Comparison of ENCODE assay signal across 8 cellular contexts in the genomic region with DNA sequence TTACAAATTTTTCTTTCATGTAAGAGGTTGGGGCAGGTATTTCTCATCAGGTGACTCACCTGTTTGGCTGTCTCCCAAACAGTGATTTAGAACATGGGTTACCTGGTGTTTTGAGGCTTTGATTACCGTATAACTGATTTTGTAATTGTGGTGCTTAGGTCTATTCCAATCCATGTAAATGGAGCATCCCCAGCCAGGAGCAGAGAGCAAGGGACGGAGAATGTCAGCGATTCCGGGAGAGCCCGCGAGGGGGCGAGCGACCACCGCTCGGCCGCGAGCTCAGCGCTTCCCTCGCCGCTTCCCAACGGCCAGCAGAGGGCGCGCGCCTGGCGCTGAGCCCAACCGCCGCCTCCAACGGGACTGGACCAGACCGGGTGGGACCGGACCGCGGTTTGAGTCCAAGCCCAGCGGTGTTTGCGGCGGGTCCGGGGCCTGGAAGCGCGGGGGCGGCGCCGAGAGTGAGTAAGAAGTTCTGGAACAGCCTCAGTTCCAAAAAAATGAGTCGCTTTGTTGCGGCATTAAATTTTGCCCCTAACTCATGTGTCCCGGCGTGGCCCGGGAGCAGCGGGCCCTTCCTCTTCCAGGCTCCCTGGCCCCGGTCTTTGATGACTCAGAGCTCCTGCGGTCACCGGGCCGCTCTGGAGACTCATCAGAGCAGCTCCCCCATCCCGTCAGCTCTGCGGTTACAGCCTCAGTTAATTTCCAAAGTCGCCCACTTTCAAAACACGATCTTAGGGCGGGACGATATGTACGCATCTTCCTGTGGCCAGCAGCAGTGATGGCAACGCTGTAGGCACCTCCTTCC. TPM values are rescaled to one million over a fixed set of nuclear protein-coding genes. Genes with fewer than 3 reads are reported as not detected.
DNase-seq lines count a peak whose midpoint lies in the region; ATAC-seq and TF ChIP-seq lines count a peak whose summit lies in the region.
"Not testable (repeated sequence)": the region's sequence is repeated elsewhere in the genome, so short reads cannot be mapped to it uniquely, and the experiment has no call there.

No MANE protein-coding gene starts in this region.

- H4K20me1 ChIP-seq in neural cell (ENCODE audit: insufficient read depth): not testable (repeated sequence)

- TF ChIP-seq POLR2A in gastroesophageal sphincter (IDR thresholded peaks at IDR 0.05); vagina (IDR thresholded peaks at IDR 0.05): not testable (repeated sequence)

- not testable (repeated sequence) for H2AFZ ChIP-seq in neural cell (ENCODE audit: low read depth, low read length)

- WGBS in gastroesophageal sphincter (ENCODE audit: low coverage in 1 of 2), 2 donors: 0% methylated on average over 1 of the region's 54 CpGs; no CpG with 5 or more reads in 1 of the 2 donors

- peak; percentile 52 for TF ChIP-seq RAD21 in neural cell (conservative IDR thresholded peaks at IDR 0.05)

- H3K4me2 ChIP-seq in neural cell (ENCODE audit: low read length): not testable (repeated sequence)

- not testable (repeated sequence) for H3F3A ChIP-seq in neural cell (ENCODE audit: insufficient read depth, low read length, poor library complexity, severe bottlenecking)

- not testable (repeated sequence) for H3K9ac ChIP-seq in neural cell (ENCODE audit: low read length)

- TF ChIP-seq EP300 in gastroesophageal sphincter (IDR thresholded peaks at IDR 0.05); neural cell (conservative IDR thresholded peaks at IDR 0.05; ENCODE audit: poor library complexity, severe bottlenecking): not testable (repeated sequence)

- ATAC-seq in GM18511 (IDR thresholded peaks at IDR 0.05; ENCODE audit: unreplicated experiment) (peak; percentile 66), HG03558 (IDR thresholded peaks at IDR 0.05; ENCODE audit: extremely low read depth, unreplicated experiment) (peak; percentile 61), gastroesophageal sphincter (peak; percentile 80)

- H3K9me3 ChIP-seq in gastroesophageal sphincter; neural cell (ENCODE audit: low read length); vagina: not testable (repeated sequence)

- not testable (repeated sequence) for H3K4me1 ChIP-seq in gastroesophageal sphincter, vagina

- in situ Hi-C loops in astrocyte of the spinal cord (cut with HindIII; ENCODE audit: low sequenced_read_pairs): not testable (repeated sequence)

- H3K79me2 ChIP-seq in neural cell (replicated peaks; ENCODE audit: insufficient read depth, low read length): not testable (repeated sequence)

- not testable (repeated sequence) for H3K27ac ChIP-seq in gastroesophageal sphincter; neural cell (ENCODE audit: low read length); vagina

- intact Hi-C loops in vagina (cut with DNase I): not testable (repeated sequence)

- H3K36me3 ChIP-seq in H7 (replicated peaks; ENCODE audit: control insufficient read depth, insufficient read depth, low read length); gastroesophageal sphincter; neural cell (ENCODE audit: insufficient read depth, low read length); vagina: not testable (repeated sequence)

- H3K27me3 ChIP-seq in H7 (ENCODE audit: control insufficient read depth, insufficient read depth, low read length); gastroesophageal sphincter; neural cell (ENCODE audit: insufficient read depth, low read depth, low read length); vagina: not testable (repeated sequence)

- peak; percentile 58 for DNase-seq in H7
- peak; percentile 54 for DNase-seq in RKO (ENCODE audit: low spot score)
- DNase-seq in astrocyte of the spinal cord (ENCODE audit: low read depth, low spot score): peak; percentile 3
- DNase-seq in vagina (ENCODE audit: extremely low spot score in 2 of 2): not testable (repeated sequence)

- H3K4me3 ChIP-seq in H7 (ENCODE audit: insufficient read depth, low read depth, low read length); astrocyte of the spinal cord (ENCODE audit: low read depth, low read length); gastroesophageal sphincter; neural cell (ENCODE audit: low read length); vagina: not testable (repeated sequence)

- not testable (repeated sequence) for H3K9me2 ChIP-seq in neural cell (ENCODE audit: insufficient read depth, low read length)

- TF ChIP-seq CTCF in astrocyte of the spinal cord (IDR thresholded peaks at IDR 0.05; ENCODE audit: low read depth, low read length): not testable (repeated sequence)
- TF ChIP-seq CTCF in gastroesophageal sphincter (IDR thresholded peaks at IDR 0.05) (peak in 3 of 4 experiments; percentile 37 to 62 (median 46)), neural cell (IDR thresholded peaks at IDR 0.05; ENCODE audit: poor library complexity, severe bottlenecking) (peak; percentile 71), vagina (IDR thresholded peaks at IDR 0.05) (peak in 2 of 3 experiments; percentile 66 to 77)

TF ChIP-seq in neural cell, 6 proteins besides CTCF, POLR2A, EP300 and RAD21:
- peak; percentile 51 for TF ChIP-seq SMC3 (conservative IDR thresholded peaks at IDR 0.05; ENCODE audit: poor library complexity)

RNA-seq across cellular contexts. Expression of a gene that starts 37.9 kb away (rescaled TPM):
- 0.41 and 2.3 TPM in 2 replicates for total RNA-seq in H7 (2014; rRNA removed; shearing (Covaris generic))
- 10 to 100 TPM in 3 of 4 donors, 1 to 10 TPM in 1; 6.7 to 26.6 (median 13.6) TPM for total RNA-seq in gastroesophageal sphincter
- 4.1 and 8.4 TPM in 2 replicates for polyA plus RNA-seq in neural cell
- 9.7 and 9.8 TPM in 2 replicates for polyA minus RNA-seq in neural cell
- 11.5 TPM for total RNA-seq in vagina

RNA-seq across cellular contexts. Expression of a gene that starts 56.4 kb away (rescaled TPM):
- total RNA-seq in H7 (2014; rRNA removed; shearing (Covaris generic)): 2.7 and 6.6 TPM in 2 replicates
- 1 to 10 TPM; 1.9 to 4.7 (median 3.0) TPM for total RNA-seq in gastroesophageal sphincter
- polyA plus RNA-seq in neural cell: 28.2 and 35.4 TPM in 2 replicates
- 64.0 and 69.8 TPM in 2 replicates for polyA minus RNA-seq in neural cell
- 3.7 TPM for total RNA-seq in vagina
